8 cellular contexts compared by ENCODE assay signal in genomic region chr1:181423301-181423918, GRCh38. TPM values are rescaled to one million over a fixed set of nuclear protein-coding genes. Genes with fewer than 3 reads are reported as not detected.
DNase-seq lines count a peak whose midpoint lies in the region; ATAC-seq and TF ChIP-seq lines count a peak whose summit lies in the region.

No MANE protein-coding gene starts in this region.

- H3K36me3 Mint-ChIP-seq in chondrocyte (ENCODE audit: low read depth), result no peaks in the 10 kb centered on the region
- no peaks in the 10 kb centered on the region for H3K36me3 Mint-ChIP-seq in naive thymus-derived CD4-positive, alpha-beta T cell

- H3K27ac ChIP-seq in naive thymus-derived CD4-positive, alpha-beta T cell (ENCODE audit: low read depth, low read length), result no peak overlapping the region

- H3K9me3 Mint-ChIP-seq in chondrocyte (ENCODE audit: low read depth), result no peaks in the 10 kb centered on the region
- H3K9me3 Mint-ChIP-seq in naive thymus-derived CD4-positive, alpha-beta T cell, result no peaks in the 10 kb centered on the region

- H3K27ac Mint-ChIP-seq in chondrocyte (ENCODE audit: unreplicated experiment), result no peak overlapping the region
- peak overlapping the region in 2 of 9 donors; percentile 9 to 38 for H3K27ac Mint-ChIP-seq in naive thymus-derived CD4-positive, alpha-beta T cell

- no peaks in the 10 kb centered on the region for H3K9me3 ChIP-seq in naive thymus-derived CD4-positive, alpha-beta T cell (ENCODE audit: control insufficient read depth in 2 of 3, low read length in 3 of 3)

- H3K27me3 ChIP-seq in naive thymus-derived CD4-positive, alpha-beta T cell (ENCODE audit: control insufficient read depth in 2 of 2, insufficient read depth in 2 of 2, low read length in 2 of 2), result no peaks in the 10 kb centered on the region

- H3K36me3 ChIP-seq in naive thymus-derived CD4-positive, alpha-beta T cell (ENCODE audit: control insufficient read depth in 2 of 3, insufficient read depth in 3 of 3, low read length in 3 of 3), result no peaks in the 10 kb centered on the region

- H3K4me1 Mint-ChIP-seq in chondrocyte (ENCODE audit: low read depth), result no peaks in the 10 kb centered on the region
- H3K4me1 Mint-ChIP-seq in naive thymus-derived CD4-positive, alpha-beta T cell, result peaks cover 0 to 12% (median 10%) of the 10 kb centered on the region in 7 donors

- TF ChIP-seq CTCF in LNCAP (IDR thresholded peaks at IDR 0.05) (peak; percentile 83), chondrocyte (IDR thresholded peaks at IDR 0.05) (peak; percentile 60)

- ATAC-seq in naive thymus-derived CD4-positive, alpha-beta T cell, result peak; percentile 62
- ATAC-seq in GM18907 (IDR thresholded peaks at IDR 0.05; ENCODE audit: unreplicated experiment) (no peak), HG02870 (IDR thresholded peaks at IDR 0.05; ENCODE audit: unreplicated experiment) (no peak)

- POLR2A ChIA-PET in naive thymus-derived CD4-positive, alpha-beta T cell (lab: Charles Lee), result interaction anchor here (0.6 to 0.9 kb wide), 3 partner anchors 25 to 127 kb away, joined by 3 to 4 read pairs (median 4); no protein-coding TSS in a partner anchor

- CTCF ChIA-PET in naive thymus-derived CD4-positive, alpha-beta T cell (lab: Charles Lee), result interaction anchor here (0.6 to 3.1 kb wide), 21 partner anchors 17 to 934 kb away, joined by 3 to 53 read pairs (median 4); no protein-coding TSS in a partner anchor

- H3K27me3 Mint-ChIP-seq in chondrocyte (ENCODE audit: low read depth), result peaks cover 19% of the 10 kb centered on the region
- peaks cover 17 to 29% (median 20%) of the 10 kb centered on the region in 5 donors for H3K27me3 Mint-ChIP-seq in naive thymus-derived CD4-positive, alpha-beta T cell

- no peak overlapping the region for H3K4me3 Mint-ChIP-seq in chondrocyte (ENCODE audit: unreplicated experiment)
- H3K4me3 Mint-ChIP-seq in naive thymus-derived CD4-positive, alpha-beta T cell, result peak overlapping the region in 4 of 10 donors; percentile 4 to 74 (median 26)

- no peak overlapping the region for H3K4me3 ChIP-seq in naive thymus-derived CD4-positive, alpha-beta T cell (ENCODE audit: low read length)

- H3K4me1 ChIP-seq in naive thymus-derived CD4-positive, alpha-beta T cell (ENCODE audit: control insufficient read depth in 2 of 2, insufficient read depth in 2 of 2, low read length in 2 of 2), result peaks cover 3 to 16% of the 10 kb centered on the region in 2 donors

- intact Hi-C loops in naive thymus-derived CD4-positive, alpha-beta T cell (cut with micrococcal nuclease), result loop anchor here (1.0 to 10.0 kb wide), 9 partner anchors 27 to 907 kb away; partner anchors contain the start of gene IER5 (in 1 of the 2)

- DNase-seq in SHP77 (lab: John Stamatoyannopoulos, UW) (peak; percentile 37 to 65), SHP77 treated with DMSO at 0.1 percent for 48 hours (lab: John Stamatoyannopoulos, UW) (no peak), SK-N-DZ (ENCODE audit: low spot score) (peak; percentile 8), chondrocyte (ENCODE audit: low spot score) (no peak)
- peak in 5 of 9 donors; percentile 38 to 53 (median 44) for DNase-seq in naive thymus-derived CD4-positive, alpha-beta T cell

RNA-seq across cellular contexts. Expression of gene CACNA1E, which starts 59.9 kb away (rescaled TPM):
- polyA plus RNA-seq in SK-N-DZ (2014; cell fraction: cytosol; rRNA removed), result not detected in 2 replicates
- polyA plus RNA-seq in SK-N-DZ (2014; cell fraction: nucleus; rRNA removed), result not detected in 2 replicates
- total RNA-seq in chondrocyte, result not detected in 3 replicates
- total RNA-seq in naive thymus-derived CD4-positive, alpha-beta T cell, result under 1 TPM in 1 of 5 experiments, not detected in 4; 0.07 TPM
- not detected for polyA plus RNA-seq in naive thymus-derived CD4-positive, alpha-beta T cell

Comparison
In these comparisons a context has a peak if more than half of its experiments do, and no peak if none do; other contexts are left out.
1. DNase-seq: peak in SHP77 (2 of 2), SK-N-DZ (single experiment) and naive thymus-derived CD4-positive, alpha-beta T cell (5 of 9); none in SHP77 treated with DMSO at 0.1 percent for 48 hours (single experiment) and chondrocyte (single experiment).